In genomic region chr17:29155235-29155965, GRCh38 we compare ENCODE assay signal across 9 cellular contexts. TPM values are rescaled to one million over a fixed set of nuclear protein-coding genes. Genes with fewer than 3 reads are reported as not detected.
DNase-seq lines count a peak whose midpoint lies in the region; ATAC-seq and TF ChIP-seq lines count a peak whose summit lies in the region.
"Had no signal": no experiment of that assay in that cellular context is flagged by ENCODE, and none has a peak within 500 bp of the region (broad histone marks: within the 10 kb centered on the region; RNA-seq: fewer than 3 reads in every experiment).

No MANE protein-coding gene starts in this region.

- H3K4ac ChIP-seq in mesendoderm (ENCODE audit: low read depth, low read length) = peak overlapping the region; percentile 28

- no peaks in the 10 kb centered on the region for H4K20me1 ChIP-seq in HCT116 (ENCODE audit: insufficient read depth)
- no peaks in the 10 kb centered on the region for H4K20me1 ChIP-seq in mammary epithelial cell (ENCODE audit: insufficient read depth, low read length)

- H3K4me3 ChIP-seq in HCT116 (replicated peaks in 1 of 2; ENCODE audit: low read depth in 1 of 2, low read length in 2 of 2) = peak overlapping the region; percentile 3 to 35; a peak in 2 of 4 replicates
- no peak overlapping the region for H3K4me3 ChIP-seq in mammary epithelial cell (replicated peaks in 1 of 3; ENCODE audit: insufficient read depth in 1 of 3, low read depth in 2 of 3, low read length in 3 of 3)
- no peak overlapping the region for H3K4me3 ChIP-seq in mesendoderm (ENCODE audit: low read length)
- H3K4me3 ChIP-seq in suprapubic skin = peak overlapping the region; percentile 1
- no peak overlapping the region for H3K4me3 ChIP-seq in tibial artery

- peak; percentile 80 for ATAC-seq in HCT116

- 25% methylated on average over 4 of the region's 11 CpGs for WGBS in mammary epithelial cell (ENCODE audit: low coverage, missing lambda C conversion rate)
- no CpG with 5 or more reads among the region's 11 CpGs for WGBS in mesendoderm (ENCODE audit: extremely low coverage, insufficient coverage, low lambda C conversion rate)
- 39% methylated on average over 8 of the region's 11 CpGs for WGBS in suprapubic skin

- H3K36me3 ChIP-seq in HCT116 (ENCODE audit: control insufficient read depth in 1 of 2, insufficient read depth in 2 of 2, low read length in 2 of 2) (no peaks in the 10 kb centered on the region), mammary epithelial cell (ENCODE audit: insufficient read depth, low read length) (peaks cover under 1% of the 10 kb centered on the region), mesendoderm (ENCODE audit: control insufficient read depth, insufficient read depth, low read length) (no peaks in the 10 kb centered on the region), suprapubic skin (no peaks in the 10 kb centered on the region), tibial artery (no peaks in the 10 kb centered on the region)

- H3K79me2 ChIP-seq in HCT116 (ENCODE audit: insufficient read depth, low read length) (peaks cover 61% of the 10 kb centered on the region), mammary epithelial cell (ENCODE audit: insufficient read depth, low read length) (peaks cover 88% of the 10 kb centered on the region), mesendoderm (ENCODE audit: control insufficient read depth, insufficient read depth, low read length) (no peaks in the 10 kb centered on the region)

- H4K8ac ChIP-seq in mesendoderm (ENCODE audit: low read depth, low read length) = no peak overlapping the region

- no peak overlapping the region for H4K5ac ChIP-seq in mesendoderm (ENCODE audit: low read length)

- no peak for TF ChIP-seq RAD21 in HCT116 (IDR thresholded peaks at IDR 0.05; ENCODE audit: low read depth)

- H3K9me3 ChIP-seq in HCT116 (ENCODE audit: control insufficient read depth in 1 of 2, insufficient read depth in 1 of 2, low read depth in 1 of 2, low read length in 2 of 2) (no peaks in the 10 kb centered on the region), mammary epithelial cell (replicated peaks; ENCODE audit: insufficient read depth, low read length) (no peaks in the 10 kb centered on the region), suprapubic skin (no peaks in the 10 kb centered on the region), tibial artery (no peaks in the 10 kb centered on the region)

- no peak overlapping the region for H3K23ac ChIP-seq in mesendoderm (ENCODE audit: low read length)

- H3K27me3 ChIP-seq in HCT116 (ENCODE audit: insufficient read depth, low read length) (no peaks in the 10 kb centered on the region), mammary epithelial cell (ENCODE audit: insufficient read depth, low read length) (no peaks in the 10 kb centered on the region), mesendoderm (ENCODE audit: insufficient read depth, low read length, poor library complexity) (no peaks in the 10 kb centered on the region), suprapubic skin (no peaks in the 10 kb centered on the region), tibial artery (no peaks in the 10 kb centered on the region)

- CTCF ChIA-PET in HCT116 (lab: Charles Lee) = interaction anchor here (1.6 kb wide), 2 partner anchors 10 to 25 kb away, joined by 6 to 7 read pairs; partner anchors contain the start of gene MYO18A
- CTCF ChIA-PET in mammary epithelial cell (lab: Charles Lee; ENCODE audit: low non-redundant PET) = interaction anchor here (0.6 to 0.7 kb wide), 4 partner anchors 38 to 138 kb away, joined by 3 to 9 read pairs (median 3); no protein-coding TSS in a partner anchor

- dilution Hi-C loops in mammary epithelial cell (cut with HindIII; ENCODE audit: low sequenced_read_pairs) = loop anchor here (5.0 kb wide), 2 partner anchors 57 to 122 kb away; no protein-coding TSS in a partner anchor

- H2AFZ ChIP-seq in HCT116 (ENCODE audit: low read depth, low read length, poor library complexity, severe bottlenecking) = no peak overlapping the region
- H2AFZ ChIP-seq in mammary epithelial cell (ENCODE audit: low read depth, low read length) = peak overlapping the region; percentile 54

- H2BK120ac ChIP-seq in mesendoderm (ENCODE audit: low read depth, low read length) = no peak overlapping the region

- H2BK15ac ChIP-seq in mesendoderm (replicated peaks; ENCODE audit: low read depth) = no peak overlapping the region

- intact Hi-C loops in HCT116 (cut with micrococcal nuclease) = no loop called here
- intact Hi-C loops in mammary epithelial cell (cut with micrococcal nuclease) = no loop called here
- intact Hi-C loops in tibial artery (cut with DNase I; ENCODE audit: low total_unique reads) = no loop called here

- H3K4me2 ChIP-seq in HCT116 (ENCODE audit: low read length) (peak overlapping the region; percentile 76), mammary epithelial cell (ENCODE audit: insufficient read depth, low read depth, low read length) (peak overlapping the region; percentile 46), mesendoderm (ENCODE audit: low read length) (no peak overlapping the region)
- H3K4me2 ChIP-seq: KMS-11 had no signal

- no peak for TF ChIP-seq EP300 in suprapubic skin (IDR thresholded peaks at IDR 0.05)

- peak overlapping the region; percentile 90 for H2AK5ac ChIP-seq in mesendoderm (ENCODE audit: low read length)

- in situ Hi-C loops in mammary epithelial cell (cut with MboI; ENCODE audit: low sequenced_read_pairs in 2 of 2) = loop anchor here in 1 of 2 donors (10.0 kb wide), 1 partner anchor 59 kb away; no protein-coding TSS in a partner anchor

- TF ChIP-seq POLR2A in HCT116 (IDR thresholded peaks at IDR 0.05; ENCODE audit: borderline replicate concordance, extremely low read depth, insufficient read depth, insufficient read length) = no peak
- no peak for TF ChIP-seq POLR2A in suprapubic skin (IDR thresholded peaks at IDR 0.05)

- H3K4me1 ChIP-seq in HCT116 (ENCODE audit: control insufficient read depth in 1 of 2, insufficient read depth in 2 of 2, low read length in 2 of 2) (peaks cover 86 to 93% of the 10 kb centered on the region in 2 experiments), mammary epithelial cell (ENCODE audit: insufficient read depth, low read length) (peaks cover 92% of the 10 kb centered on the region), mesendoderm (ENCODE audit: control insufficient read depth, low read depth, low read length) (peaks cover 25% of the 10 kb centered on the region), suprapubic skin (peaks cover 81% of the 10 kb centered on the region), tibial artery (peaks cover 0 to 60% (median 28%) of the 10 kb centered on the region in 4 donors)

- DNase-seq in HCT116 (ENCODE audit: low read depth, low spot score) = peak; percentile 72
- peak; percentile 71 for DNase-seq in T1000 (lab: John Stamatoyannopoulos, UW)
- DNase-seq in mammary epithelial cell = peak; percentile 85
- peak; percentile 86 for DNase-seq in mesendoderm
- no peak for DNase-seq in suprapubic skin (ENCODE audit: low spot score in 2 of 2)
- DNase-seq in GM19238 (ENCODE audit: insufficient read length, low spot score) = no peak
- DNase-seq in NCI-H1436 treated with DMSO at 0.1 percent for 48 hours (lab: John Stamatoyannopoulos, UW) = no peak
- DNase-seq in tibial artery = no peak

- H2BK5ac ChIP-seq in mesendoderm (ENCODE audit: low read length) = peak overlapping the region; percentile 81

- peak overlapping the region; percentile 34 for H3K56ac ChIP-seq in mesendoderm (ENCODE audit: low read length)

- TF ChIP-seq CTCF in HCT116 (IDR thresholded peaks at IDR 0.05 in 2 of 3, conservative IDR thresholded peaks at IDR 0.05 in 1 of 3; ENCODE audit: borderline replicate concordance in 1 of 3, insufficient read depth in 1 of 3, low read depth in 2 of 3, low read length in 2 of 3) (no peak), mammary epithelial cell (conservative IDR thresholded peaks at IDR 0.05 in 1 of 2, IDR thresholded peaks at IDR 0.05 in 1 of 2; ENCODE audit: extremely low read depth in 1 of 2, insufficient read depth in 1 of 2, low read depth in 1 of 2, low read length in 2 of 2) (no peak), suprapubic skin (IDR thresholded peaks at IDR 0.05) (no peak), tibial artery (IDR thresholded peaks at IDR 0.05) (no peak)

- no peaks in the 10 kb centered on the region for H3K9me2 ChIP-seq in HCT116 (ENCODE audit: insufficient read depth)

- peak overlapping the region; percentile 93 for H3K27ac ChIP-seq in HCT116 (ENCODE audit: low read depth, low read length)
- H3K27ac ChIP-seq in mammary epithelial cell (ENCODE audit: insufficient read depth, low read depth, low read length) = peak overlapping the region; percentile 81
- H3K27ac ChIP-seq in mesendoderm (ENCODE audit: low read depth, low read length) = peak overlapping the region; percentile 68
- peak overlapping the region; percentile 64 for H3K27ac ChIP-seq in suprapubic skin
- H3K27ac ChIP-seq in tibial artery = peak overlapping the region in 1 of 2 donors; percentile 4
- H3K27ac ChIP-seq: KMS-11 had no signal

- BruUV-seq in HCT116 (replicated peaks; lab: Mats Ljungman, UMichigan) = no TSS peak
- BruUV-seq in mammary epithelial cell (replicated peaks; lab: Mats Ljungman, UMichigan) = no TSS peak

- POLR2A ChIA-PET in HCT116 (lab: Charles Lee) = interaction anchor here (0.7 to 3.7 kb wide), 3 partner anchors 8 to 23 kb away, joined by 3 to 31 read pairs (median 5); partner anchors contain the start of gene MYO18A

- H3K9ac ChIP-seq in HCT116 (ENCODE audit: low read length) = peak overlapping the region; percentile 63
- H3K9ac ChIP-seq in mammary epithelial cell (ENCODE audit: insufficient read depth, low read length) = peak overlapping the region; percentile 12
- H3K9ac ChIP-seq in mesendoderm (ENCODE audit: low read length) = peak overlapping the region; percentile 43
- H3K9ac ChIP-seq: KMS-11 had no signal

- peaks cover 3% of the 10 kb centered on the region for H3K79me1 ChIP-seq in mesendoderm (ENCODE audit: low read length)

- RAD21 ChIA-PET in HCT116 (lab: Charles Lee; ENCODE audit: low non-redundant PET in 1 of 2, low total read pairs in 2 of 2, uncharacterized antibody in 2 of 2, unreplicated experiment in 2 of 2) = interaction anchor here (0.5 to 1.5 kb wide), 2 partner anchors 25 to 31 kb away, joined by 4 read pairs; partner anchors contain the start of gene MYO18A (in 1 of the 2)

- peak overlapping the region; percentile 1 for H3K18ac ChIP-seq in mesendoderm (ENCODE audit: low read length)

TF ChIP-seq in HCT116, 20 proteins besides CTCF, POLR2A, EP300 and RAD21 (continues in another document):
- TF ChIP-seq EZH2 (IDR thresholded peaks at IDR 0.05) (no peak), TCF7L2 (IDR thresholded peaks at IDR 0.05; ENCODE audit: borderline replicate concordance, extremely low read depth, insufficient read depth, insufficient read length) (no peak), POLR2AphosphoS5 (IDR thresholded peaks at IDR 0.05; ENCODE audit: low read depth, low read length) (peak; percentile 59), CEBPB (IDR thresholded peaks at IDR 0.05; ENCODE audit: low read depth) (no peak), SRF (IDR thresholded peaks at IDR 0.05; ENCODE audit: low read depth) (no peak), JUND (IDR thresholded peaks at IDR 0.05) (peak; percentile 90)

RNA-seq across cellular contexts. Expression of gene MYO18A, which starts 24.8 kb away (rescaled TPM):
- total RNA-seq in HCT116 (2021; ENCODE audit: unreplicated experiment) (37.2 TPM), mammary epithelial cell (100 to 1,000 TPM in 1 of 2 donors, 10 to 100 TPM in 1; 62.3 to 102 TPM), suprapubic skin (100 to 1,000 TPM in 2 of 4 donors, 10 to 100 TPM in 2; 87.6 to 253 (median 106) TPM)
- 33.8 and 36.0 TPM in 2 replicates for polyA plus RNA-seq in HCT116 (2012)
- 17.8 TPM for polyA plus RNA-seq in mammary epithelial cell
- polyA minus RNA-seq in mammary epithelial cell = 131 TPM
- polyA plus RNA-seq in mesendoderm (2013, experiment 1 of 2) = 12.7 TPM
- polyA plus RNA-seq in mesendoderm (2013, experiment 2 of 2) = 11.4 TPM

Comparison
In these comparisons a context has a peak if more than half of its experiments do, and no peak if none do; other contexts are left out.
1. DNase-seq: peak in HCT116 (single experiment), T1000 (single experiment), mammary epithelial cell (single experiment) and mesendoderm (single experiment); none in suprapubic skin (0 of 2), GM19238 (single experiment), NCI-H1436 treated with DMSO at 0.1 percent for 48 hours (single experiment) and tibial artery (0 of 2).
2. H3K4me3 ChIP-seq: peak in HCT116 (2 of 2) and suprapubic skin (single experiment); none in mammary epithelial cell (0 of 3), mesendoderm (single experiment) and tibial artery (0 of 2).
3. H3K9ac ChIP-seq: peak in every context shown above with its lines; median percentile 63 in HCT116; 43 in mesendoderm; 12 in mammary epithelial cell.